36 cellular contexts compared by ENCODE assay signal in genomic region chr2:148751907-148752306, GRCh38.
"Had no signal": no experiment of that assay in that cellular context is flagged by ENCODE, and none has a peak within 500 bp of the region (broad histone marks: within the 10 kb centered on the region; RNA-seq: fewer than 3 reads in every experiment).

No MANE protein-coding gene starts in this region.

- H3K27ac Mint-ChIP-seq: activated CD4-positive, alpha-beta memory T cell treated with anti-CD3 and anti-CD28 coated beads for 36 hours; activated CD4-positive, alpha-beta T cell treated with anti-CD3 and anti-CD28 coated beads for 36 hours; activated CD4-positive, alpha-beta T cell treated with anti-CD3 and anti-CD28 coated beads, Interleukin-2, amount 10 ng/mL, durations not matched to agents 24 days and 14 days; activated CD8-positive, alpha-beta memory T cell treated with anti-CD3 and anti-CD28 coated beads, Interleukin-2, amount 10 ng/mL, durations not matched to agents 7 days and 5 days; activated CD8-positive, alpha-beta T cell treated with anti-CD3 and anti-CD28 coated beads, Interleukin-2, amount 10 ng/mL, durations not matched to agents 7 days and 5 days; activated naive CD4-positive, alpha-beta T cell treated with anti-CD3 and anti-CD28 coated beads for 36 hours; activated naive CD4-positive, alpha-beta T cell treated with anti-CD3 and anti-CD28 coated beads, Interleukin-2, amount 50 U/mL, for 24 hours; activated naive CD8-positive, alpha-beta T cell treated with anti-CD3 and anti-CD28 coated beads for 36 hours; activated naive CD8-positive, alpha-beta T cell treated with anti-CD3 and anti-CD28 coated beads, Interleukin-2, amount 50 U/mL, for 24 hours; activated T-helper 1 cell treated with anti-CD3 and anti-CD28 coated beads, Interleukin-12 subunit alpha, Interleukin-12 subunit beta, Interleukin-2, Interleukin-4 antibody, amounts not matched to agents 30 ng/mL and 10 ng/mL and 1 ng/mL, durations not matched to agents 14 hours and 24 hours and 36 hours; activated T-helper 2 cell treated with anti-CD3 and anti-CD28 coated beads, Interferon-gamma antibody, Interleukin-2, Interleukin-4, amounts not matched to agents 10 μg/mL and 5 μg/mL and 100 μg/mL, durations not matched to agents 14 hours and 24 hours and 36 hours; effector memory CD8-positive, alpha-beta T cell; T-helper 17 cell; T-helper 2 cell treated with Interferon-gamma antibody and Interleukin-4, amounts not matched to agents 5 μg/mL and 100 μg/mL, for 36 hours had no signal

- H3K27me3 ChIP-seq: adrenal gland, body of pancreas, esophagus muscularis mucosa, foreskin keratinocyte, gastrocnemius medialis had no signal

- H3K4me1 ChIP-seq: esophagus muscularis mucosa had no signal

- H3K27me3 Mint-ChIP-seq: activated CD4-positive, alpha-beta memory T cell treated with anti-CD3 and anti-CD28 coated beads for 36 hours; activated CD4-positive, alpha-beta T cell treated with anti-CD3 and anti-CD28 coated beads for 36 hours; activated CD4-positive, alpha-beta T cell treated with anti-CD3 and anti-CD28 coated beads, Interleukin-2, amount 10 ng/mL, durations not matched to agents 24 days and 14 days; activated CD8-positive, alpha-beta memory T cell treated with anti-CD3 and anti-CD28 coated beads, Interleukin-2, amount 10 ng/mL, durations not matched to agents 7 days and 5 days; activated naive CD4-positive, alpha-beta T cell treated with anti-CD3 and anti-CD28 coated beads, Interleukin-2, amount 50 U/mL, for 24 hours; activated naive CD8-positive, alpha-beta T cell treated with anti-CD3 and anti-CD28 coated beads for 36 hours; activated naive CD8-positive, alpha-beta T cell treated with anti-CD3 and anti-CD28 coated beads, Interleukin-2, amount 50 U/mL, for 24 hours; effector memory CD8-positive, alpha-beta T cell; T-helper 17 cell had no signal

- ATAC-seq: activated CD4-positive, alpha-beta T cell treated with anti-CD3 and anti-CD28 coated beads for 36 hours; activated CD8-positive, alpha-beta memory T cell treated with anti-CD3 and anti-CD28 coated beads, Interleukin-2, amount 10 ng/mL, durations not matched to agents 7 days and 5 days; activated CD8-positive, alpha-beta T cell treated with anti-CD3 and anti-CD28 coated beads, Interleukin-2, amount 10 ng/mL, durations not matched to agents 7 days and 5 days; activated naive CD8-positive, alpha-beta T cell treated with anti-CD3 and anti-CD28 coated beads, Interleukin-2, amount 50 U/mL, for 24 hours; body of pancreas; effector memory CD8-positive, alpha-beta T cell; foreskin keratinocyte; gastrocnemius medialis; T-helper 17 cell had no signal

- FAIRE-seq: colon had no signal

- H3K4me3 ChIP-seq: adrenal gland, body of pancreas, esophagus muscularis mucosa, gastrocnemius medialis had no signal

- H3K9me3 ChIP-seq: adrenal gland, body of pancreas, esophagus muscularis mucosa, gastrocnemius medialis had no signal

- H3K36me3 ChIP-seq: adrenal gland had no signal

- H3K9me3 Mint-ChIP-seq: activated CD4-positive, alpha-beta memory T cell treated with anti-CD3 and anti-CD28 coated beads for 36 hours; activated CD4-positive, alpha-beta T cell treated with anti-CD3 and anti-CD28 coated beads, Interleukin-2, amount 10 ng/mL, durations not matched to agents 24 days and 14 days; activated naive CD4-positive, alpha-beta T cell treated with anti-CD3 and anti-CD28 coated beads for 36 hours; activated naive CD4-positive, alpha-beta T cell treated with anti-CD3 and anti-CD28 coated beads, Interleukin-2, amount 50 U/mL, for 24 hours; activated naive CD8-positive, alpha-beta T cell treated with anti-CD3 and anti-CD28 coated beads for 36 hours; activated naive CD8-positive, alpha-beta T cell treated with anti-CD3 and anti-CD28 coated beads, Interleukin-2, amount 50 U/mL, for 24 hours; activated T-helper 1 cell treated with anti-CD3 and anti-CD28 coated beads, Interleukin-12 subunit alpha, Interleukin-12 subunit beta, Interleukin-2, Interleukin-4 antibody, amounts not matched to agents 30 ng/mL and 10 ng/mL and 1 ng/mL, durations not matched to agents 14 hours and 24 hours and 36 hours; activated T-helper 2 cell treated with anti-CD3 and anti-CD28 coated beads, Interferon-gamma antibody, Interleukin-2, Interleukin-4, amounts not matched to agents 10 μg/mL and 5 μg/mL and 100 μg/mL, durations not matched to agents 14 hours and 24 hours and 36 hours; effector memory CD8-positive, alpha-beta T cell; T-helper 2 cell treated with Interferon-gamma antibody and Interleukin-4, amounts not matched to agents 5 μg/mL and 100 μg/mL, for 36 hours had no signal

- H3K27ac ChIP-seq: adrenal gland, body of pancreas, esophagus muscularis mucosa, foreskin keratinocyte, gastrocnemius medialis, WERI-Rb-1 had no signal

- H3K4me3 Mint-ChIP-seq: activated CD4-positive, alpha-beta memory T cell treated with anti-CD3 and anti-CD28 coated beads for 36 hours; activated CD4-positive, alpha-beta T cell treated with anti-CD3 and anti-CD28 coated beads for 36 hours; activated CD4-positive, alpha-beta T cell treated with anti-CD3 and anti-CD28 coated beads, Interleukin-2, amount 10 ng/mL, durations not matched to agents 24 days and 14 days; activated CD8-positive, alpha-beta memory T cell treated with anti-CD3 and anti-CD28 coated beads, Interleukin-2, amount 10 ng/mL, durations not matched to agents 7 days and 5 days; activated CD8-positive, alpha-beta T cell treated with anti-CD3 and anti-CD28 coated beads, Interleukin-2, amount 10 ng/mL, durations not matched to agents 7 days and 5 days; activated naive CD4-positive, alpha-beta T cell treated with anti-CD3 and anti-CD28 coated beads for 36 hours; activated naive CD4-positive, alpha-beta T cell treated with anti-CD3 and anti-CD28 coated beads, Interleukin-2, amount 50 U/mL, for 24 hours; activated naive CD8-positive, alpha-beta T cell treated with anti-CD3 and anti-CD28 coated beads for 36 hours; activated naive CD8-positive, alpha-beta T cell treated with anti-CD3 and anti-CD28 coated beads, Interleukin-2, amount 50 U/mL, for 24 hours; activated T-helper 1 cell treated with anti-CD3 and anti-CD28 coated beads, Interleukin-12 subunit alpha, Interleukin-12 subunit beta, Interleukin-2, Interleukin-4 antibody, amounts not matched to agents 30 ng/mL and 10 ng/mL and 1 ng/mL, durations not matched to agents 14 hours and 24 hours and 36 hours; effector memory CD8-positive, alpha-beta T cell; T-helper 17 cell; T-helper 2 cell treated with Interferon-gamma antibody and Interleukin-4, amounts not matched to agents 5 μg/mL and 100 μg/mL, for 36 hours had no signal

- DNase-seq: activated CD4-positive, alpha-beta memory T cell treated with anti-CD3 and anti-CD28 coated beads for 36 hours; activated CD4-positive, alpha-beta T cell treated with anti-CD3 and anti-CD28 coated beads for 36 hours; activated CD4-positive, alpha-beta T cell treated with anti-CD3 and anti-CD28 coated beads, Interleukin-2, amount 10 ng/mL, durations not matched to agents 24 days and 14 days; activated CD4-positive, CD25-positive, alpha-beta regulatory T cell; activated CD4-positive, CD25-positive, alpha-beta regulatory T cell treated with anti-CD3 and anti-CD28 coated beads, Interleukin-2, amount 50 U/mL, for 72 hours; activated CD8-positive, alpha-beta memory T cell treated with anti-CD3 and anti-CD28 coated beads, Interleukin-2, amount 10 ng/mL, durations not matched to agents 7 days and 5 days; activated CD8-positive, alpha-beta memory T cell treated with anti-CD3 and anti-CD28 coated beads, Interleukin-2, amount 50 U/mL, for 4 hours; activated CD8-positive, alpha-beta T cell treated with anti-CD3 and anti-CD28 coated beads, Interleukin-2, amount 10 ng/mL, durations not matched to agents 7 days and 5 days; activated effector memory CD4-positive, alpha-beta T cell treated with anti-CD3 and anti-CD28 coated beads, Interleukin-2, amount 50 U/mL, for 16 hours; activated naive CD4-positive, alpha-beta T cell treated with anti-CD3 and anti-CD28 coated beads for 36 hours; activated naive CD8-positive, alpha-beta T cell treated with anti-CD3 and anti-CD28 coated beads for 36 hours; activated naive CD8-positive, alpha-beta T cell treated with anti-CD3 and anti-CD28 coated beads, Interleukin-2, amount 50 U/mL, for 24 hours; activated T-cell treated with anti-CD3 and anti-CD28 coated beads, Interleukin-2, amount 50 U/mL, for 1 hour; activated T-cell treated with anti-CD3 and anti-CD28 coated beads, Interleukin-2, amount 50 U/mL, for 48 hours; adrenal gland; amygdala; aorta; body of pancreas; cortex of kidney; dermis blood vessel endothelial cell; effector CD4-positive, alpha-beta T cell; effector memory CD8-positive, alpha-beta T cell; erythroblast; foreskin keratinocyte; gastrocnemius medialis; glutamatergic neuron; T-helper 1 cell; T-helper 17 cell; T1000; WERI-Rb-1 had no signal
